In the genomic region with DNA sequence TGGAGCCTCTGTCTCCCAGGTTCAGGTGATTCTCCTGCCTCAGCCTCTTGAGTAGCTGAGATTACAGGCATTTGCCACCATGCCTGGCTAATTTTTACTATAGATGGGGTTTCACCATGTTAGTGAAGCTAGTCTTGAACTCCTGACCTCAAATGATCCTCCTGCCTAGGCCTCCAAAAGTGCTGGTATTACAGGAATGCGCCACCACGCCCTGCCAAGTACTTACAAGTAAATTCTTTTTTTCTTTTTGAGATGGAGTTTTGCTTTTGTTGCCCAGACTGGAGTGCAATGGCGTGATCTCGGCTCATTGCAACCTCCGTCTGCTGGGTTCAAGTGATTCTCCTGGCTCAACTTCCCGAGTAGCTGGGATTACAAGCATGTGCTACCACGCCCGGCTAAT, we compare ENCODE assay signal across 13 cellular contexts.
"Had no signal": no experiment of that assay in that cellular context is flagged by ENCODE, and none has a peak within 500 bp of the region (broad histone marks: within the 10 kb centered on the region; RNA-seq: fewer than 3 reads in every experiment).

No MANE protein-coding gene starts in this region.

- H3K27ac ChIP-seq: hepatocyte, left ventricle myocardium inferior had no signal

- H3K27me3 Mint-ChIP-seq: activated CD4-positive, alpha-beta memory T cell treated with anti-CD3 and anti-CD28 coated beads, Interleukin-2, amount 10 ng/mL, durations not matched to agents 7 days and 5 days; memory B cell; naive thymus-derived CD8-positive, alpha-beta T cell; stimulated activated naive CD8-positive, alpha-beta T cell treated with anti-CD3 and anti-CD28 coated beads, Interleukin-15, amount 100 ng/mL, for 72 hours; type B pancreatic cell had no signal

- ATAC-seq: naive thymus-derived CD8-positive, alpha-beta T cell; stimulated activated naive CD8-positive, alpha-beta T cell treated with anti-CD3 and anti-CD28 coated beads, Interleukin-15, amount 100 ng/mL, for 72 hours had no signal

- H3K9me3 Mint-ChIP-seq: activated CD4-positive, alpha-beta memory T cell treated with anti-CD3 and anti-CD28 coated beads, Interleukin-2, amount 10 ng/mL, durations not matched to agents 7 days and 5 days; activated naive CD4-positive, alpha-beta T cell treated with anti-CD3 and anti-CD28 coated beads for 36 hours; endodermal cell; memory B cell; naive thymus-derived CD8-positive, alpha-beta T cell; stimulated activated naive CD8-positive, alpha-beta T cell treated with anti-CD3 and anti-CD28 coated beads, Interleukin-15, amount 100 ng/mL, for 72 hours; type B pancreatic cell had no signal

- H3K9me3 ChIP-seq: left ventricle myocardium inferior had no signal

- DNase-seq: activated CD4-positive, alpha-beta memory T cell treated with anti-CD3 and anti-CD28 coated beads, Interleukin-2, amount 10 ng/mL, durations not matched to agents 7 days and 5 days; activated CD4-positive, alpha-beta T cell treated with anti-CD3 and anti-CD28 coated beads for 4 hours; activated CD8-positive, alpha-beta memory T cell treated with anti-CD3 and anti-CD28 coated beads, Interleukin-2, amount 50 U/mL, for 4 hours; activated naive CD4-positive, alpha-beta T cell treated with anti-CD3 and anti-CD28 coated beads for 36 hours; dorsolateral prefrontal cortex; endodermal cell; left ventricle myocardium inferior; naive thymus-derived CD8-positive, alpha-beta T cell; stimulated activated naive CD8-positive, alpha-beta T cell treated with anti-CD3 and anti-CD28 coated beads, Interleukin-15, amount 100 ng/mL, for 72 hours had no signal

- H3K4me3 Mint-ChIP-seq: activated CD4-positive, alpha-beta memory T cell treated with anti-CD3 and anti-CD28 coated beads, Interleukin-2, amount 10 ng/mL, durations not matched to agents 7 days and 5 days; activated naive CD4-positive, alpha-beta T cell treated with anti-CD3 and anti-CD28 coated beads for 36 hours; endodermal cell; memory B cell; naive thymus-derived CD8-positive, alpha-beta T cell; stimulated activated naive CD8-positive, alpha-beta T cell treated with anti-CD3 and anti-CD28 coated beads, Interleukin-15, amount 100 ng/mL, for 72 hours; type B pancreatic cell had no signal

- H3K4me3 ChIP-seq: cardiac muscle cell, dorsolateral prefrontal cortex, hepatocyte, left ventricle myocardium inferior had no signal

- H3K36me3 ChIP-seq: cardiac muscle cell, left ventricle myocardium inferior had no signal

- H3K27ac Mint-ChIP-seq: activated CD4-positive, alpha-beta memory T cell treated with anti-CD3 and anti-CD28 coated beads, Interleukin-2, amount 10 ng/mL, durations not matched to agents 7 days and 5 days; type B pancreatic cell had no signal

- H3K27me3 ChIP-seq: cardiac muscle cell, dorsolateral prefrontal cortex, hepatocyte had no signal
